Comparison of ENCODE assay signal across 1 cellular context in genomic region chr1:145281037-145281727, GRCh38.
TF ChIP-seq lines count a peak whose summit lies in the region.

No MANE protein-coding gene starts in this region.

TF ChIP-seq in H1, 55 proteins besides CTCF, POLR2A, EP300 and RAD21 (continued from another document):
- TF ChIP-seq TAF1 (IDR thresholded peaks at IDR 0.05; ENCODE audit: low read depth, low read length): peak; percentile 64; the same call in 1 of the 2 replicates
- peak; percentile 86 for TF ChIP-seq SP1 (IDR thresholded peaks at IDR 0.05; ENCODE audit: low read depth, low read length)
